Comparison of ENCODE assay signal across 7 cellular contexts in the genomic region with DNA sequence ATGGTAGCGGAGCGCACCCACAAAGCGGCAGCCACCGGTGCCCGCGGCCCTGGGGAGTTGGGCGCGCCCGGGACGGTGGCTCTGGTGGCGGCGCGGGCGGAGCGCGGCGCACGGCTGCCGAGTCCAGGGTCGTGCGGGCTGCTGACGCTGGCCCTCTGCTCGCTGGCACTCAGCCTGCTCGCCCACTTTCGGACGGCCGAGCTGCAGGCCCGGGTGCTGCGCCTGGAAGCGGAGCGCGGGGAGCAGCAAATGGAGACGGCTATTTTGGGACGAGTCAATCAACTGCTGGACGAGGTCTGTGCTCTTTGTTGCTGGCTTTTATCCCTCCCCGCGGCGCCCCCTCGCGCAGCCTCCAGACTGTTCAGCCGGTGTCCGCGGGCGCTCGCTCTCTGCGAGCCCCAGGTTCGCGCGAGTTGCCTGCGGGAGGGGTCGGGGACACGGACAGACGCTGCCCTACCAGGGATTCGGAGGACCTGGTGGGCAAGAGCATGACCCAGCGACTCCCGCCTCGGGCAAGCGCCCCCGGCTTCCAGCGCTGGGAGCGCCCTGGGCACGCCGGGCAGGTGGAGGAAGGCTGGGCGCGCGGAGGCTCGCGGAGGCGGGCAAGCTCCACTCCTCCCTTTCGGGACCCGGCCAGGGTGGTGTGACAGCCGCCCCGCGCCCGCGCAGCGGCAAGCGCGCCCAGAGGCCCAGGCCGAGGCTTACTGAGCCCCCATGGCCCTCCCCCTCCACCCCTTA. TPM values are rescaled to one million over a fixed set of nuclear protein-coding genes. Genes with fewer than 3 reads are reported as not detected.
DNase-seq lines count a peak whose midpoint lies in the region; TF ChIP-seq lines count a peak whose summit lies in the region.

No MANE protein-coding gene starts in this region.

- DNase-seq in LHCN-M2 (ENCODE audit: low read depth) (peak; percentile 35), cardiac fibroblast (ENCODE audit: low read depth in 2 of 2) (peak; percentile 58), kidney epithelial cell (ENCODE audit: low read depth) (no peak), SK-N-DZ (ENCODE audit: low spot score) (no peak), putamen (ENCODE audit: low spot score) (no peak), HT-29 (ENCODE audit: low spot score) (no peak)

- no peak overlapping the region for H3K27ac ChIP-seq in thymus (ENCODE audit: low read depth)

- H3K27me3 ChIP-seq in kidney epithelial cell (ENCODE audit: control insufficient read depth, insufficient read depth, low read length) (peaks cover 6% of the 10 kb centered on the region), thymus (ENCODE audit: control insufficient read depth, insufficient read depth) (peaks cover 26% of the 10 kb centered on the region)

- H3K4me3 ChIP-seq in cardiac fibroblast (replicated peaks in 1 of 2; ENCODE audit: low read depth in 2 of 2, low read length in 2 of 2) (peak overlapping the region; percentile 66 to 68), kidney epithelial cell (ENCODE audit: low read depth, low read length) (peak overlapping the region; percentile 34), thymus (ENCODE audit: low read length) (peak overlapping the region; percentile 20)

- TF ChIP-seq CTCF in cardiac fibroblast (IDR thresholded peaks at IDR 0.05; ENCODE audit: low read depth, low read length) = peak; percentile 20
- no peak for TF ChIP-seq CTCF in kidney epithelial cell (IDR thresholded peaks at IDR 0.05; ENCODE audit: insufficient read depth, low read length, poor library complexity, severe bottlenecking)

- 2% methylated on average over 80 of the region's 80 CpGs for WGBS in thymus

- no peaks in the 10 kb centered on the region for H3K9me3 ChIP-seq in thymus (ENCODE audit: control insufficient read depth)

- H3K36me3 ChIP-seq in kidney epithelial cell (ENCODE audit: control insufficient read depth, insufficient read depth, low read length) = no peaks in the 10 kb centered on the region
- H3K36me3 ChIP-seq in thymus (ENCODE audit: control insufficient read depth, insufficient read depth) = no peaks in the 10 kb centered on the region

- peaks cover 11% of the 10 kb centered on the region for H3K4me1 ChIP-seq in thymus (ENCODE audit: control insufficient read depth, insufficient read depth, low read length)

RNA-seq across cellular contexts. Expression of gene COL13A1, which starts 0.9 kb away (rescaled TPM):
- total RNA-seq in LHCN-M2 (2014; rRNA removed) (1.5 and 2.6 TPM in 2 replicates), kidney epithelial cell (0.41 and 1.7 TPM in 2 replicates)
- polyA plus RNA-seq in LHCN-M2 (2012) = 4.1 TPM
- polyA plus RNA-seq in thymus = 0.96 TPM
- polyA plus RNA-seq in SK-N-DZ (2014; cell fraction: cytosol; rRNA removed) = 0.03 TPM in 1 of 2 replicates, not detected in the other
- polyA plus RNA-seq in SK-N-DZ (2014; cell fraction: nucleus; rRNA removed) = 0.59 and 3.1 TPM in 2 replicates
- total RNA-seq in HT-29 (2014; rRNA removed; shearing (Covaris generic)) = 0.05 and 0.18 TPM in 2 replicates

Comparison
In these comparisons a context has a peak if more than half of its experiments do, and no peak if none do; other contexts are left out.
1. DNase-seq: peak in LHCN-M2 (single experiment) and cardiac fibroblast (2 of 2); none in kidney epithelial cell (single experiment), SK-N-DZ (single experiment), putamen (single experiment) and HT-29 (single experiment).
2. Peak in every context shown above with its lines, with median percentiles within 50 percentile points of each other: H3K4me3 ChIP-seq.